26 cellular contexts compared by ENCODE assay signal in genomic region chr20:24488064-24488799, GRCh38. TPM values are rescaled to one million over a fixed set of nuclear protein-coding genes. Genes with fewer than 3 reads are reported as not detected.
A peak's percentile ranks its signal among the peaks of the same experiment; 100 is the strongest.
DNase-seq lines count a peak whose midpoint lies in the region; ATAC-seq and TF ChIP-seq lines count a peak whose summit lies in the region.
"Had no signal": no experiment of that assay in that cellular context is flagged by ENCODE, and none has a peak within 500 bp of the region (broad histone marks: within the 10 kb centered on the region; RNA-seq: fewer than 3 reads in every experiment).

No MANE protein-coding gene starts in this region.

- intact Hi-C loops in mucosa of descending colon (cut with DNase I, micrococcal nuclease) = no loop called here

- peaks cover 13% of the 10 kb centered on the region for H3K4me1 ChIP-seq in mucosa of descending colon (ENCODE audit: low read depth)
- H3K4me1 ChIP-seq: Caco-2, HAP-1, SJSA1 had no signal

- H3K9me3 ChIP-seq in mucosa of descending colon = no peaks in the 10 kb centered on the region
- H3K9me3 ChIP-seq: BLaER1, Caco-2, HAP-1, SJSA1 had no signal

- no peak for TF ChIP-seq CTCF in coronary artery (IDR thresholded peaks at IDR 0.05)
- TF ChIP-seq CTCF in mucosa of descending colon (IDR thresholded peaks at IDR 0.05) = no peak

- H3K27ac ChIP-seq in coronary artery = no peak overlapping the region
- H3K27ac ChIP-seq: 22Rv1, BLaER1, GM23248, SJSA1 had no signal

- peak; percentile 89 for ATAC-seq in mucosa of descending colon
- no peak for ATAC-seq in HG03159 (IDR thresholded peaks at IDR 0.05; ENCODE audit: unreplicated experiment)
- ATAC-seq in HG02970 (IDR thresholded peaks at IDR 0.05; ENCODE audit: low FRiP score, unreplicated experiment) = no peak
- ATAC-seq: GM12878, Right ventricle myocardium inferior had no signal

- H3K4me3 ChIP-seq in coronary artery = no peak overlapping the region
- H3K4me3 ChIP-seq in mucosa of descending colon = no peak overlapping the region
- H3K4me3 ChIP-seq: BLaER1, GM12878, GM23248, HAP-1, SJSA1 had no signal

- peak; percentile 34 for DNase-seq in NCI-H748 (lab: John Stamatoyannopoulos, UW; ENCODE audit: unreplicated experiment)
- no peak for DNase-seq in NCI-H748 treated with DMSO at 0.1 percent for 48 hours (lab: John Stamatoyannopoulos, UW)
- peak; percentile 53 for DNase-seq in NCI-H69 (lab: John Stamatoyannopoulos, UW)
- DNase-seq in coronary artery (ENCODE audit: low spot score) = peak; percentile 50
- DNase-seq in mucosa of descending colon = peak in 2 of 3 donors; percentile 51
- no peak for DNase-seq in OCI-M1 (lab: John Stamatoyannopoulos, UW)
- DNase-seq: ACHN; Caco-2; CD4-positive, alpha-beta T cell; DMS 273 treated with DMSO at 0.1 percent for 48 hours; DND-41; GM23248; MV-4-11; NCI-H1417; NCI-H187 treated with DMSO at 0.1 percent for 48 hours; NCI-H2227 treated with DMSO at 0.1 percent for 48 hours; NCI-H524; NK-92 treated with Interleukin-12 subunit alpha and Interleukin-12 subunit beta, amount 100 ng/mL, for 24 hours had no signal

- H3K36me3 ChIP-seq in mucosa of descending colon (ENCODE audit: low read depth) = no peaks in the 10 kb centered on the region
- H3K36me3 ChIP-seq: BLaER1, HAP-1, SJSA1 had no signal

RNA-seq across cellular contexts. Expression of gene SYNDIG1, which starts 18.8 kb away (rescaled TPM):
- under 1 TPM; 0.12 to 0.46 (median 0.35) TPM for total RNA-seq in mucosa of descending colon
- total RNA-seq: Caco-2; CD4-positive, alpha-beta T cell; GM12878; SJSA1 had no signal

Comparison
In these comparisons a context has a peak if more than half of its experiments do, and no peak if none do; other contexts are left out.
1. DNase-seq: peak in NCI-H748 (single experiment), NCI-H69 (single experiment), coronary artery (single experiment) and mucosa of descending colon (2 of 3); none in NCI-H748 treated with DMSO at 0.1 percent for 48 hours (single experiment) and OCI-M1 (single experiment).